Comparison of ENCODE assay signal across 11 cellular contexts in genomic region chr6:111477481-111477938, GRCh38. TPM values are rescaled to one million over a fixed set of nuclear protein-coding genes. Genes with fewer than 3 reads are reported as not detected.
DNase-seq lines count a peak whose midpoint lies in the region; ATAC-seq, FAIRE-seq and TF ChIP-seq lines count a peak whose summit lies in the region.
"Had no signal": no experiment of that assay in that cellular context is flagged by ENCODE, and none has a peak within 500 bp of the region (broad histone marks: within the 10 kb centered on the region; RNA-seq: fewer than 3 reads in every experiment).

No MANE protein-coding gene starts in this region.

- H3K4me1 Mint-ChIP-seq in T-helper 2 cell treated with Interferon-gamma antibody and Interleukin-4, amounts not matched to agents 5 μg/mL and 100 μg/mL, for 36 hours (ENCODE audit: low read depth): peaks cover 44% of the 10 kb centered on the region

- no peak for TF ChIP-seq CTCF in K562 (IDR thresholded peaks at IDR 0.05 in 2 of 3, conservative IDR thresholded peaks at IDR 0.05 in 1 of 3; ENCODE audit: insufficient read depth in 2 of 3, low read depth in 1 of 3, low read length in 3 of 3)

- in situ Hi-C loops in K562 (cut with MboI): no loop called here

- no TSS peak for BruUV-seq in K562 (replicated peaks; lab: Mats Ljungman, UMichigan)

- H3K4me3 ChIP-seq in K562: no peak overlapping the region
- peak overlapping the region; percentile 1 for H3K4me3 ChIP-seq in skeletal muscle satellite cell (ENCODE audit: low read length)
- H3K4me3 ChIP-seq: adrenal gland had no signal

- peak overlapping the region; percentile 56 for H3K4me2 ChIP-seq in K562 (ENCODE audit: insufficient read depth, low read length)
- H3K4me2 ChIP-seq in skeletal muscle satellite cell (ENCODE audit: low read length): peak overlapping the region; percentile 27

- H3K9me3 Mint-ChIP-seq in T-helper 2 cell treated with Interferon-gamma antibody and Interleukin-4, amounts not matched to agents 5 μg/mL and 100 μg/mL, for 36 hours: no peaks in the 10 kb centered on the region

- no peaks in the 10 kb centered on the region for H3K9me1 ChIP-seq in K562 (ENCODE audit: control insufficient read depth, insufficient read depth, low read length)

- no peak overlapping the region for H3K4me3 Mint-ChIP-seq in T-helper 2 cell treated with Interferon-gamma antibody and Interleukin-4, amounts not matched to agents 5 μg/mL and 100 μg/mL, for 36 hours

- ATAC-seq in HG03354 (IDR thresholded peaks at IDR 0.05; ENCODE audit: poor library complexity, severe bottlenecking, unreplicated experiment): peak; percentile 52
- peak; percentile 59 for ATAC-seq in K562
- ATAC-seq in GM21737 (IDR thresholded peaks at IDR 0.05; ENCODE audit: unreplicated experiment): no peak

- H3K9me3 ChIP-seq in K562 (replicated peaks; ENCODE audit: control insufficient read depth, insufficient read depth, low read depth, low read length) (no peaks in the 10 kb centered on the region), skeletal muscle satellite cell (replicated peaks; ENCODE audit: low read length) (no peaks in the 10 kb centered on the region)
- H3K9me3 ChIP-seq: adrenal gland had no signal

- H3K27me3 ChIP-seq in K562 (ENCODE audit: control insufficient read depth in 2 of 2, insufficient read depth in 2 of 2, low read length in 2 of 2) (no peaks in the 10 kb centered on the region), skeletal muscle satellite cell (ENCODE audit: control insufficient read depth, insufficient read depth, low read length) (no peaks in the 10 kb centered on the region)
- H3K27me3 ChIP-seq: adrenal gland had no signal

- H2AFZ ChIP-seq in K562 (ENCODE audit: low read depth, low read length): no peak overlapping the region

- H3K4me1 ChIP-seq in K562 (replicated peaks in 1 of 2; ENCODE audit: control insufficient read depth in 2 of 2, insufficient read depth in 2 of 2, low read length in 2 of 2): peaks cover 4 to 29% of the 10 kb centered on the region in 2 experiments; a peak in 4 of 5 replicates
- H3K4me1 ChIP-seq in skeletal muscle satellite cell (ENCODE audit: control insufficient read depth, insufficient read depth, low read length): peaks cover 29% of the 10 kb centered on the region

- H3K27ac ChIP-seq in K562 (ENCODE audit: extremely low read depth, low read depth, low read length): peak overlapping the region; percentile 67
- H3K27ac ChIP-seq: adrenal gland had no signal

- no peak for TF ChIP-seq POLR2A in K562 (conservative IDR thresholded peaks at IDR 0.05)

- CTCF ChIA-PET in K562 (lab: Yijun Ruan, JAX; ENCODE audit: low intra/inter-chr PET ratio): interaction anchor here (1.9 kb wide), 1 partner anchor 116 kb away, joined by 8 read pairs; no protein-coding TSS in a partner anchor

- no peaks in the 10 kb centered on the region for H3K27me3 Mint-ChIP-seq in T-helper 2 cell treated with Interferon-gamma antibody and Interleukin-4, amounts not matched to agents 5 μg/mL and 100 μg/mL, for 36 hours (ENCODE audit: low read depth)

- H3K36me3 ChIP-seq in K562 (ENCODE audit: control insufficient read depth, insufficient read depth, low read length) (0 out of 3 replicates have a peak, but pooled peaks cover 3% of the 10 kb centered on the region), skeletal muscle satellite cell (ENCODE audit: insufficient read depth, low read length) (no peaks in the 10 kb centered on the region)
- H3K36me3 ChIP-seq: adrenal gland had no signal

- peaks cover 100% of the 10 kb centered on the region for H3K79me2 ChIP-seq in K562 (ENCODE audit: control insufficient read depth, insufficient read depth, low read length)

- peak; percentile 16 for DNase-seq in NCI-H146 (lab: John Stamatoyannopoulos, UW)
- DNase-seq in NCI-H146 treated with DMSO at 0.1 percent for 48 hours (lab: John Stamatoyannopoulos, UW; ENCODE audit: unreplicated experiment): no peak
- DNase-seq in K562 (ENCODE audit: extremely low read depth in 1 of 4, low spot score in 3 of 4): peak in 2 of 4 experiments; percentile 32 to 58
- DNase-seq in Kasumi-1 (lab: John Stamatoyannopoulos, UW): no peak
- DNase-seq in T-helper 2 cell treated with Interferon-gamma antibody and Interleukin-4, amounts not matched to agents 5 μg/mL and 100 μg/mL, for 36 hours (ENCODE audit: low spot score): no peak
- DNase-seq: adrenal gland; stimulated activated naive CD4-positive, alpha-beta T cell had no signal

- POLR2A ChIA-PET in K562 (lab: Yijun Ruan, JAX): interaction anchor here (1.0 to 2.4 kb wide), 2 partner anchors 13 to 218 kb away, joined by 3 to 9 read pairs; a partner anchor contains a TSS

- no peak overlapping the region for H3K27ac Mint-ChIP-seq in T-helper 2 cell treated with Interferon-gamma antibody and Interleukin-4, amounts not matched to agents 5 μg/mL and 100 μg/mL, for 36 hours

- 0 out of 4 replicates have a peak, but pooled peaks of 1 of the 2 experiments have one; percentile 3 for TF ChIP-seq RAD21 in K562 (CRISPR knock-in tag; conservative IDR thresholded peaks at IDR 0.05 in 1 of 2, IDR thresholded peaks at IDR 0.05 in 1 of 2)

- intact Hi-C loops in K562 (cut with micrococcal nuclease): loop anchor here (5.0 to 10.0 kb wide), 2 partner anchors 100 to 463 kb away; no protein-coding TSS in a partner anchor

- peaks cover 9% of the 10 kb centered on the region for H3K36me3 Mint-ChIP-seq in T-helper 2 cell treated with Interferon-gamma antibody and Interleukin-4, amounts not matched to agents 5 μg/mL and 100 μg/mL, for 36 hours (ENCODE audit: low read depth)

- peak; percentile 21; the same call in 1 of the 2 replicates for TF ChIP-seq EP300 in K562 (IDR thresholded peaks at IDR 0.05; ENCODE audit: low read length)

- peak; percentile 78 for FAIRE-seq in K562 (lab: Jason Lieb, UNC)
- FAIRE-seq: A204.1 had no signal

- H3K9ac ChIP-seq in K562 (ENCODE audit: insufficient read depth in 1 of 2, low read depth in 2 of 2, low read length in 2 of 2) (peak overlapping the region in 1 of 2 experiments; percentile 5; a peak in 2 of 4 replicates), skeletal muscle satellite cell (ENCODE audit: low read depth, low read length) (no peak overlapping the region)

- 0 out of 2 replicates have a peak, but pooled peaks cover 4% of the 10 kb centered on the region for H4K20me1 ChIP-seq in K562 (replicated peaks; ENCODE audit: control insufficient read depth, insufficient read depth, low read length)

- 13% methylated on average over 1 of the region's 1 CpG for WGBS in K562 (ENCODE audit: insufficient coverage, low coverage, missing lambda C conversion rate)

TF ChIP-seq in K562, 482 proteins besides CTCF, POLR2A, EP300 and RAD21 (continues in another document):
- TF ChIP-seq SMARCA5 (IDR thresholded peaks at IDR 0.05) (no peak), NR1H2 (CRISPR knock-in tag; IDR thresholded peaks at IDR 0.05) (no peak), FOXM1 (IDR thresholded peaks at IDR 0.05; ENCODE audit: low read depth) (no peak), FOXM1 (CRISPR knock-in tag; IDR thresholded peaks at IDR 0.05; ENCODE audit: low read depth) (no peak), EHMT2 (IDR thresholded peaks at IDR 0.05) (peak; percentile 90), SOX6 (IDR thresholded peaks at IDR 0.05) (peak; percentile 76), PHB2 (IDR thresholded peaks at IDR 0.05; ENCODE audit: low read depth) (no peak), NFE2 (IDR thresholded peaks at IDR 0.05; ENCODE audit: low read depth) (peak; percentile 85), ARID1B (IDR thresholded peaks at IDR 0.05) (peak; percentile 61), PBX2 (CRISPR knock-in tag; IDR thresholded peaks at IDR 0.05; ENCODE audit: low read depth) (no peak), PBX2 (tag; conservative IDR thresholded peaks at IDR 0.05; ENCODE audit: low read depth) (no peak), NFIX (CRISPR knock-in tag; IDR thresholded peaks at IDR 0.05; ENCODE audit: low read depth) (no peak)

RNA-seq across cellular contexts. Expression of gene REV3L, which starts 5.5 kb away (rescaled TPM):
- total RNA-seq in K562 (2011; cell fraction: chromatin; rRNA removed; ENCODE audit: low replicate concordance): 20.0 and 85.9 TPM in 2 replicates
- 9.3 and 16.7 TPM in 2 replicates for total RNA-seq in K562 (2011; cell fraction: nucleolus; rRNA removed)
- 25.5 and 35.3 TPM in 2 replicates for total RNA-seq in K562 (2011; cell fraction: nucleoplasm; rRNA removed)
- total RNA-seq in K562 (2014; rRNA removed): 13.0 and 14.4 TPM in 2 replicates
- total RNA-seq in K562 (2014; rRNA removed; fragmentation: Illumina TruSeq; extraction: Trizol): 22.1 and 23.5 TPM in 2 replicates
- total RNA-seq in K562 (2015; rRNA removed; fragmentation: Illumina TruSeq; extraction: Trizol): 22.5 and 24.4 TPM in 2 replicates
- total RNA-seq in K562 (2021): 12.1 and 16.6 TPM in 2 replicates
- 11.7 and 16.7 TPM in 2 replicates for polyA plus RNA-seq in K562 (2011; rRNA removed)
- polyA plus RNA-seq in K562 (2011; cell fraction: cytosol; rRNA removed): 3.3 and 6.2 TPM in 2 replicates
- polyA plus RNA-seq in K562 (2011; cell fraction: nucleus; rRNA removed): 9.2 and 12.9 TPM in 2 replicates
- polyA plus RNA-seq in K562 (2012): 7.7 and 8.1 TPM in 2 replicates
- polyA plus RNA-seq in K562 (2014; fragmentation: Illumina TruSeq; extraction: Trizol): 10.9 and 16.8 TPM in 2 replicates
- 1 to 10 TPM; 5.5 to 6.2 TPM for polyA plus RNA-seq in K562 (2014; fragmentation: Nextera tagmentation; extraction: Ambion mirVana)
- 9.1 and 11.5 TPM in 2 replicates for polyA plus RNA-seq in K562 (2014; rRNA removed)
- polyA minus RNA-seq in K562 (2011; rRNA and poly(A)+ RNA removed): 40.9 and 47.2 TPM in 2 replicates
- polyA minus RNA-seq in K562 (2011; cell fraction: cytosol; rRNA and poly(A)+ RNA removed): 11.5 and 13.4 TPM in 2 replicates
- 28.9 and 41.9 TPM in 2 replicates for polyA minus RNA-seq in K562 (2011; cell fraction: nucleus; rRNA and poly(A)+ RNA removed)
- total RNA-seq in skeletal muscle satellite cell (2012; rRNA removed): 29.3 and 32.7 TPM in 2 replicates
